Comparison of ENCODE assay signal across 29 cellular contexts in the genomic region with DNA sequence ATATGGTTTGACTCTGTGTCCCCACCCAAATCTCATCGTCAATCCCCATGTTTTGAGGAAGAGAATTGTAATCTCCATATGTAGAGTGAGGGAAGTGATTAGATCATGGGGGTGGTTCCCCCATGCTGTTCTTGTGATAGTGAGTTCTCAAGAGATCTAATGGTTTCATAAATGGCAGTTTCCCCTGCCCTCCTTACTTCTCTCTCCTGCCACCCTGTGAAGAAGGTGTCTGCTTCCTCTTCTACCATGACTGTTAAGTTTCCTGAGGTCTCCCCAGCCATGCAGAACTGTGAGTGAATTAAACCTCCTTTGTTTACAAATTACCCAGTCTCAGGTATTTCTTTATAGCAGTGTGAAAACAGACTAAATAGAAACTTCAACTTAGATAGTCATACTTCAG.
"Had no signal": no experiment of that assay in that cellular context is flagged by ENCODE, and none has a peak within 500 bp of the region (broad histone marks: within the 10 kb centered on the region; RNA-seq: fewer than 3 reads in every experiment).

No MANE protein-coding gene starts in this region.

- H3K4me3 Mint-ChIP-seq: activated CD4-positive, alpha-beta T cell treated with anti-CD3 and anti-CD28 coated beads, Interleukin-2, amount 10 ng/mL, durations not matched to agents 24 days and 14 days; activated CD8-positive, alpha-beta memory T cell treated with anti-CD3 and anti-CD28 coated beads, Interleukin-2, amount 10 ng/mL, durations not matched to agents 7 days and 5 days; activated naive CD8-positive, alpha-beta T cell treated with anti-CD3 and anti-CD28 coated beads for 36 hours; activated T-cell treated with anti-CD3 and anti-CD28 coated beads, Interleukin-2, amount 50 U/mL, for 24 hours; activated T-helper 1 cell treated with anti-CD3 and anti-CD28 coated beads, Interleukin-12 subunit alpha, Interleukin-12 subunit beta, Interleukin-2, Interleukin-4 antibody, amounts not matched to agents 30 ng/mL and 10 ng/mL and 1 ng/mL, durations not matched to agents 14 hours and 24 hours and 36 hours; T-helper 17 cell; WTC11 had no signal

- H3K4me1 ChIP-seq: Peyer's patch, SJSA1 had no signal

- H3K36me3 Mint-ChIP-seq: activated CD8-positive, alpha-beta memory T cell treated with anti-CD3 and anti-CD28 coated beads, Interleukin-2, amount 10 ng/mL, durations not matched to agents 7 days and 5 days had no signal

- H3K27ac ChIP-seq: brain microvascular endothelial cell, cardiac muscle cell, KMS-11, Peyer's patch, RWPE1, SJSA1 had no signal

- ATAC-seq: activated CD8-positive, alpha-beta memory T cell treated with anti-CD3 and anti-CD28 coated beads, Interleukin-2, amount 10 ng/mL, durations not matched to agents 7 days and 5 days; SK-N-SH treated with all-trans-retinoic acid at 6 μM for 48 hours; T-helper 17 cell; WTC11 had no signal

- H3K27me3 Mint-ChIP-seq: activated CD4-positive, alpha-beta T cell treated with anti-CD3 and anti-CD28 coated beads, Interleukin-2, amount 10 ng/mL, durations not matched to agents 24 days and 14 days; activated CD8-positive, alpha-beta memory T cell treated with anti-CD3 and anti-CD28 coated beads, Interleukin-2, amount 10 ng/mL, durations not matched to agents 7 days and 5 days; activated naive CD8-positive, alpha-beta T cell treated with anti-CD3 and anti-CD28 coated beads for 36 hours; activated T-cell treated with anti-CD3 and anti-CD28 coated beads, Interleukin-2, amount 50 U/mL, for 24 hours; T-helper 17 cell had no signal

- H3K9ac ChIP-seq: KMS-11 had no signal

- H3K27me3 ChIP-seq: brain microvascular endothelial cell, cardiac muscle cell, Peyer's patch, SJSA1 had no signal

- H3K36me3 ChIP-seq: brain microvascular endothelial cell, cardiac muscle cell, Peyer's patch, SJSA1 had no signal

- DNase-seq: activated CD4-positive, alpha-beta T cell treated with anti-CD3 and anti-CD28 coated beads for 1 hour; activated CD4-positive, alpha-beta T cell treated with anti-CD3 and anti-CD28 coated beads, Interleukin-2, amount 10 ng/mL, durations not matched to agents 24 days and 14 days; activated CD4-positive, alpha-beta T cell treated with anti-CD3 and anti-CD28 coated beads, Interleukin-2, amount 50 U/mL, for 48 hours; activated CD8-positive, alpha-beta memory T cell treated with anti-CD3 and anti-CD28 coated beads, Interleukin-2, amount 10 ng/mL, durations not matched to agents 7 days and 5 days; activated effector memory CD4-positive, alpha-beta T cell treated with Interleukin-2 at 50 U/mL for 16 hours; activated naive CD4-positive, alpha-beta T cell treated with Interleukin-2 at 50 U/mL for 16 hours; activated naive CD8-positive, alpha-beta T cell treated with anti-CD3 and anti-CD28 coated beads for 36 hours; activated T-cell treated with anti-CD3 and anti-CD28 coated beads, Interleukin-2, amount 50 U/mL, for 24 hours; brain microvascular endothelial cell; NCI-H1092; NCI-H1417; NCI-H1930; NCI-H2171; NCI-H2227 treated with DMSO at 0.1 percent for 48 hours; NCI-H446 treated with DMSO at 0.1 percent for 48 hours; NCI-H524 treated with DMSO at 0.1 percent for 48 hours; NCI-H774; NK-92 treated with Interleukin-12 subunit alpha and Interleukin-12 subunit beta, amount 100 ng/mL, for 24 hours; Peyer's patch; Right ventricle myocardium superior; T-helper 17 cell; T-helper 9 cell had no signal

- H3K4me3 ChIP-seq: cardiac muscle cell, Peyer's patch, SJSA1 had no signal

- H3K9me3 ChIP-seq: Peyer's patch had no signal

- H3K27ac Mint-ChIP-seq: activated CD4-positive, alpha-beta T cell treated with anti-CD3 and anti-CD28 coated beads, Interleukin-2, amount 10 ng/mL, durations not matched to agents 24 days and 14 days; activated CD8-positive, alpha-beta memory T cell treated with anti-CD3 and anti-CD28 coated beads, Interleukin-2, amount 10 ng/mL, durations not matched to agents 7 days and 5 days; activated naive CD8-positive, alpha-beta T cell treated with anti-CD3 and anti-CD28 coated beads for 36 hours; activated T-cell treated with anti-CD3 and anti-CD28 coated beads, Interleukin-2, amount 50 U/mL, for 24 hours; activated T-helper 1 cell treated with anti-CD3 and anti-CD28 coated beads, Interleukin-12 subunit alpha, Interleukin-12 subunit beta, Interleukin-2, Interleukin-4 antibody, amounts not matched to agents 30 ng/mL and 10 ng/mL and 1 ng/mL, durations not matched to agents 14 hours and 24 hours and 36 hours; T-helper 17 cell; WTC11 had no signal

- H3K4me1 Mint-ChIP-seq: activated CD4-positive, alpha-beta T cell treated with anti-CD3 and anti-CD28 coated beads, Interleukin-2, amount 10 ng/mL, durations not matched to agents 24 days and 14 days; activated CD8-positive, alpha-beta memory T cell treated with anti-CD3 and anti-CD28 coated beads, Interleukin-2, amount 10 ng/mL, durations not matched to agents 7 days and 5 days; activated naive CD8-positive, alpha-beta T cell treated with anti-CD3 and anti-CD28 coated beads for 36 hours; T-helper 17 cell had no signal
